Comparison of ENCODE assay signal across 23 cellular contexts in the genomic region with DNA sequence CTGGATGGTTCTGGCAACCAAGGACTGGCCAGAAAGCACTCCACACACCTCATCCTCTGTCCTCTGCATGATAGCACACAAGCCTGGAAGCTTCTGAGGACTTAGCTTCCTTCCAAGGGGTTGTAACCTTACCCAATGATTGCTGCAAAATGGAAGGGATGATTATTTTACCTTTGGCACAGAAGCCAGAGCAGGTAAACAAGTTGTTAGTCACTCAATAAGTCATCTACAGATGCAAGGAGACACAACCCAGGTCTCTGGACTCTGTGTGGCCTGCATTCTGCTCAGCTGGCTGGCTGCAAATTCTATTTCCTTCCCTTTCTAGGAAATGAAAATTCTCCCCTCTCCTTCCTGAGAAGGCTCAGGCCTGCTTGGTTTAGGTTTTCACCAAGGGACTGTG.
"Had no signal": no experiment of that assay in that cellular context is flagged by ENCODE, and none has a peak within 500 bp of the region (broad histone marks: within the 10 kb centered on the region; RNA-seq: fewer than 3 reads in every experiment).

No MANE protein-coding gene starts in this region.

- DNase-seq: IMR-90, Karpas-422, KG1, MG63, NCI-H1092, NCI-H1105 treated with DMSO at 0.1 percent for 48 hours, NCI-H1417 treated with DMSO at 0.1 percent for 48 hours, NCI-H146, NCI-H1694 treated with DMSO at 0.1 percent for 48 hours, NCI-H1930, NCI-H2081, NCI-H2107, NCI-H2227 treated with DMSO at 0.1 percent for 48 hours, NCI-H446 treated with DMSO at 0.1 percent for 48 hours, NCI-H510A treated with DMSO at 0.1 percent for 48 hours, NCI-H526, NCI-H82, Peyer's patch, SHP77 treated with DMSO at 0.1 percent for 48 hours, SJCRH30 had no signal

- H3K4me3 ChIP-seq: MG63, Peyer's patch, SJCRH30 had no signal

- ATAC-seq: HepG2, Right ventricle myocardium inferior, SK-N-SH treated with all-trans-retinoic acid at 6 μM for 48 hours had no signal

- FAIRE-seq: HepG2 had no signal
